In the genomic region with DNA sequence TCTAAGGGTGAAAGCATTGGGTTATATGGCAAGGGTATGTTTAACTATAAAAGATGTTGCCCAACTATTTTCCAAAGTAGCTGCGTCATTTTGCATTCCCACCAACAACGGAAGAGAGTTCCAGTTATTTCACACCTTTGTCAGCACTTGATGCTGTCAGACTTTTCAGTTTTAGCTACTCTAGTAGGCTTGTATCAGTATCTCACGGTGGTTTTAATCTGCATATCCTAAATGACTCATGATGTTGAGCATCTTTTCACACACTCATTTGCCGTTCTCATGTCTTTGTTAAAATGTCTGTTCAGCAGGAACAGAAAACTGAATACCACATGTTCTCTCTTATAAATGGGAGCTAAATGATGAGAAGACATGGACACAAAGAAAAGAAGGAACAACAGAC, we compare ENCODE assay signal across 1 cellular context.
TF ChIP-seq lines count a peak whose summit lies in the region.

No MANE protein-coding gene starts in this region.

TF ChIP-seq in K562, 482 proteins besides CTCF, POLR2A, EP300 and RAD21:
- TF ChIP-seq, protein P1, sequence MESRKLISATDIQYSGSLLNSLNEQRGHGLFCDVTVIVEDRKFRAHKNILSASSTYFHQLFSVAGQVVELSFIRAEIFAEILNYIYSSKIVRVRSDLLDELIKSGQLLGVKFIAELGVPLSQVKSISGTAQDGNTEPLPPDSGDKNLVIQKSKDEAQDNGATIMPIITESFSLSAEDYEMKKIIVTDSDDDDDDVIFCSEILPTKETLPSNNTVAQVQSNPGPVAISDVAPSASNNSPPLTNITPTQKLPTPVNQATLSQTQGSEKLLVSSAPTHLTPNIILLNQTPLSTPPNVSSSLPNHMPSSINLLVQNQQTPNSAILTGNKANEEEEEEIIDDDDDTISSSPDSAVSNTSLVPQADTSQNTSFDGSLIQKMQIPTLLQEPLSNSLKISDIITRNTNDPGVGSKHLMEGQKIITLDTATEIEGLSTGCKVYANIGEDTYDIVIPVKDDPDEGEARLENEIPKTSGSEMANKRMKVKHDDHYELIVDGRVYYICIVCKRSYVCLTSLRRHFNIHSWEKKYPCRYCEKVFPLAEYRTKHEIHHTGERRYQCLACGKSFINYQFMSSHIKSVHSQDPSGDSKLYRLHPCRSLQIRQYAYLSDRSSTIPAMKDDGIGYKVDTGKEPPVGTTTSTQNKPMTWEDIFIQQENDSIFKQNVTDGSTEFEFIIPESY (CRISPR knock-in tag; IDR thresholded peaks at IDR 0.05): 0 out of 2 replicates have a peak, but pooled peaks have one; percentile 16
- no peak for TF ChIP-seq JUNB (CRISPR knock-in tag; conservative IDR thresholded peaks at IDR 0.05)
